Comparison of ENCODE assay signal across 8 cellular contexts in the genomic region with DNA sequence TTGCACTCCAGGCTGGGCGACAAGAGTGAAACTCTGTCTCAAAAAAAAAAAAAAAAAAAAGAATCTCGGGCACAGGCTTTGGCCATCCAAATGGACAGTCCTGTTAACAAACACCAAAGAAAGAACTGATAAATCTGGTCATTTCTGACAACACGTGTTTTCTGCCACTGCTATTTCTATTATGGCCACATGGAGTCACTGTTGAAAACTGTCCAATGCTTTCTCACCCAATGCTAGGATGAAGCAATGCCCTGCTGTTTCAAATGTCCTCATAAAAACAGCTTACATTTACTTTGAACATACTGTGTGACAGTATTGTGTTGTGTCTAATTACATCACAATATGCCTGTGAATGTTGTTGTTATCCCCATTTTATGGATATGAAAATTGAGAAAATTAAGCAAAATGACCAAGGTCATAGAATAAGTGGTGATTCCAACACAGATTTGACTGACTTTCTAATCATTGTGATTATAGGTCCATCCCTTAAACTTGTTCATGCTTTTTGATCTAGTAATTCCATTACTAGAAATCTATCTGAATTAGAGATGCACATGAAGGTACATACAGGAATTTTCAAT. TPM values are rescaled to one million over a fixed set of nuclear protein-coding genes. Genes with fewer than 3 reads are reported as not detected.
DNase-seq lines count a peak whose midpoint lies in the region; ATAC-seq and TF ChIP-seq lines count a peak whose summit lies in the region.

No MANE protein-coding gene starts in this region.

- H3K4me3 Mint-ChIP-seq in activated naive CD4-positive, alpha-beta T cell treated with anti-CD3 and anti-CD28 coated beads, Interleukin-2, amount 10 ng/mL, durations not matched to agents 7 days and 5 days, result no peak overlapping the region

- peaks cover 28% of the 10 kb centered on the region for H3K4me1 Mint-ChIP-seq in activated naive CD4-positive, alpha-beta T cell treated with anti-CD3 and anti-CD28 coated beads, Interleukin-2, amount 10 ng/mL, durations not matched to agents 7 days and 5 days

- no peak overlapping the region for H3K4me3 ChIP-seq in fibroblast of mammary gland (ENCODE audit: control insufficient read depth, low read depth, low read length)

- peak; percentile 46 for DNase-seq in activated naive CD4-positive, alpha-beta T cell treated with anti-CD3 and anti-CD28 coated beads, Interleukin-2, amount 10 ng/mL, durations not matched to agents 7 days and 5 days
- DNase-seq in activated naive CD4-positive, alpha-beta T cell treated with Interleukin-2 at 50 U/mL for 16 hours, result no peak
- peak; percentile 58 to 79 for DNase-seq in SW 1271 (lab: John Stamatoyannopoulos, UW)
- DNase-seq in fibroblast of mammary gland (ENCODE audit: low read depth), result peak; percentile 79
- no peak for DNase-seq in omental fat pad (ENCODE audit: low spot score)
- DNase-seq in OCI-M2 (lab: John Stamatoyannopoulos, UW; ENCODE audit: unreplicated experiment), result no peak

- peaks cover 8% of the 10 kb centered on the region for H3K27me3 Mint-ChIP-seq in activated naive CD4-positive, alpha-beta T cell treated with anti-CD3 and anti-CD28 coated beads, Interleukin-2, amount 10 ng/mL, durations not matched to agents 7 days and 5 days

- H3K27ac Mint-ChIP-seq in activated naive CD4-positive, alpha-beta T cell treated with anti-CD3 and anti-CD28 coated beads, Interleukin-2, amount 10 ng/mL, durations not matched to agents 7 days and 5 days, result no peak overlapping the region

- H3K36me3 Mint-ChIP-seq in activated naive CD4-positive, alpha-beta T cell treated with anti-CD3 and anti-CD28 coated beads, Interleukin-2, amount 10 ng/mL, durations not matched to agents 7 days and 5 days, result no peaks in the 10 kb centered on the region

- CTCF ChIA-PET in activated naive CD4-positive, alpha-beta T cell treated with anti-CD3 and anti-CD28 coated beads, Interleukin-2, amount 10 ng/mL, durations not matched to agents 7 days and 5 days (lab: Charles Lee), result interaction anchor here (0.6 to 4.8 kb wide), 15 partner anchors 16 to 177 kb away, joined by 3 to 34 read pairs (median 4); no protein-coding TSS in a partner anchor

- ATAC-seq in HG03354 (IDR thresholded peaks at IDR 0.05; ENCODE audit: poor library complexity, severe bottlenecking, unreplicated experiment) (peak; percentile 68), omental fat pad (ENCODE audit: low FRiP score) (peak; percentile 48), GM19463 (IDR thresholded peaks at IDR 0.05; ENCODE audit: unreplicated experiment) (no peak)

- TF ChIP-seq CTCF in fibroblast of mammary gland (conservative IDR thresholded peaks at IDR 0.05; ENCODE audit: control insufficient read depth, insufficient read depth, low read depth, low read length), result peak; percentile 96
- TF ChIP-seq CTCF in omental fat pad (IDR thresholded peaks at IDR 0.05), result peak in 2 of 3 donors; percentile 59 to 66

- H3K9me3 Mint-ChIP-seq in activated naive CD4-positive, alpha-beta T cell treated with anti-CD3 and anti-CD28 coated beads, Interleukin-2, amount 10 ng/mL, durations not matched to agents 7 days and 5 days, result no peaks in the 10 kb centered on the region

RNA-seq across cellular contexts. Expression of gene MAP3K8, which starts 19.9 kb away (rescaled TPM):
- total RNA-seq in omental fat pad, result 100 to 1,000 TPM in 2 of 4 donors, 10 to 100 TPM in 2; 52.3 to 113 (median 78.9) TPM

Comparison
In these comparisons a context has a peak if more than half of its experiments do, and no peak if none do; other contexts are left out.
1. DNase-seq: peak in activated naive CD4-positive, alpha-beta T cell treated with anti-CD3 and anti-CD28 coated beads, Interleukin-2, amount 10 ng/mL, durations not matched to agents 7 days and 5 days (single experiment), SW 1271 (2 of 2) and fibroblast of mammary gland (single experiment); none in activated naive CD4-positive, alpha-beta T cell treated with Interleukin-2 at 50 U/mL for 16 hours (single experiment), omental fat pad (single experiment) and OCI-M2 (single experiment).